17 cellular contexts compared by ENCODE assay signal in the genomic region with DNA sequence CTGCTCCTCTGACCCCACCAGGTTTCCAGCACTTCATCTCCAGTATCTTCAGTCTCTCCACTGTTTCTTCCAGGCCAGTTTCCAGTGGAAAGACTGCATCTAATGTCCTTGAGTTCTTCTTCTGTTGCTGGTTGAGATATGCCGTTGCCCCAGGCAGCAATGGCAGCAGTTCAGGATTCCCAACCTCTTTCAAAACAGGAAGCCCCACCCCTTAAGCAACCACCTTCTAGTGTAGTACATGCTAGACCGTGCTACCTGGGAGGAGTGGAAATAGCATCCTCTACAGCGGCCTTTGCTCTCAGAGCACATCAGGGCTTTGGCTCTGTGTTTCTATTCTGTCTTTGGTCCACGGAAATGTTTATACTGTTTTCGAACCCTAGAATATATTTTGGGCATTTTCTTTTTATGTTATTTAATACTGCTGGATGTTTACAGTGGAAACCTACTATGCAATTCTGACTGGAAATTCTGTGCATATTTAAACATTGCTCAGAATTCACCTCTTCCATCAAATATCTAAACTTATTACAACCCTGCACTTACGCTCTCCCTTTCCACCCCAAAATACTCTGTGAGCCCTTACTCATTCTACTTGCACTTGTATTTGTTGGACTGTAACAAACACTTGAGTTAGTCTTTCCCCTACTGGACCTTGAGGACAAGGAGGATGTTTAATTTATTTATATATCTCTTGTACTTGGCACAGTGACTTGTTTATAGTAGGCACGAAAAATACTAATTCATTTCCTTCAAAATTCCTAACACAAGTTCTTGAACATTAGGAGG. TPM values are rescaled to one million over a fixed set of nuclear protein-coding genes. Genes with fewer than 3 reads are reported as not detected.
DNase-seq lines count a peak whose midpoint lies in the region; ATAC-seq and TF ChIP-seq lines count a peak whose summit lies in the region.
"Had no signal": no experiment of that assay in that cellular context is flagged by ENCODE, and none has a peak within 500 bp of the region (broad histone marks: within the 10 kb centered on the region; RNA-seq: fewer than 3 reads in every experiment).

No MANE protein-coding gene starts in this region.

- H3K79me2 ChIP-seq in fibroblast of lung (ENCODE audit: control insufficient read depth, insufficient read depth, low read length): no peaks in the 10 kb centered on the region

- no peaks in the 10 kb centered on the region for H3K4me1 ChIP-seq in fibroblast of lung (ENCODE audit: control insufficient read depth, extremely low read depth, insufficient read depth, low read length)
- H3K4me1 ChIP-seq: HAP-1, uterus had no signal

- H3K4me2 ChIP-seq in fibroblast of lung (ENCODE audit: extremely low read depth, insufficient read depth, low read length): peak overlapping the region; percentile 37

- DNase-seq in stimulated activated naive CD8-positive, alpha-beta T cell treated with anti-CD3 and anti-CD28 coated beads, Interleukin-15, Interleukin-2, amounts not matched to agents 100 U/mL and 50 U/mL, for 24 hours: no peak
- DNase-seq in stimulated activated naive CD8-positive, alpha-beta T cell treated with anti-CD3 and anti-CD28 coated beads, Interleukin-15, amount 100 ng/mL, for 72 hours: no peak
- DNase-seq in T-helper 17 cell (no peak), fibroblast of lung (ENCODE audit: low read depth in 2 of 2) (peak in 1 of 2 donors; percentile 42), NCI-H526 (lab: John Stamatoyannopoulos, UW) (no peak), COLO668 (lab: John Stamatoyannopoulos, UW; ENCODE audit: unreplicated experiment) (no peak)
- DNase-seq: activated CD8-positive, alpha-beta memory T cell treated with anti-CD3 and anti-CD28 coated beads, Interleukin-2, amount 50 U/mL, for 48 hours; dorsolateral prefrontal cortex; KBM-7; NCI-H2029 treated with DMSO at 0.1 percent for 48 hours; NCI-H510A; pancreas; Right ventricle myocardium superior; uterus had no signal

- H2AFZ ChIP-seq in fibroblast of lung (ENCODE audit: low read length): peak overlapping the region; percentile 45

- no peaks in the 10 kb centered on the region for H3K27me3 ChIP-seq in fibroblast of lung (ENCODE audit: control insufficient read depth, insufficient read depth, low read length)
- H3K27me3 ChIP-seq: dorsolateral prefrontal cortex, esophagus muscularis mucosa, pancreas, uterus had no signal

- H3K4me3 Mint-ChIP-seq in stimulated activated naive CD8-positive, alpha-beta T cell treated with anti-CD3 and anti-CD28 coated beads, Interleukin-15, amount 100 ng/mL, for 72 hours: peak overlapping the region in 1 of 2 donors; percentile 32
- no peak overlapping the region for H3K4me3 Mint-ChIP-seq in T-helper 17 cell

- H3K9me3 ChIP-seq in T-helper 17 cell (ENCODE audit: control insufficient read depth, low read length, poor library complexity, severe bottlenecking) (no peaks in the 10 kb centered on the region), fibroblast of lung (ENCODE audit: control insufficient read depth, insufficient read depth, low read depth, low read length) (no peaks in the 10 kb centered on the region)
- H3K9me3 ChIP-seq: esophagus muscularis mucosa, HAP-1, pancreas, uterus had no signal

- no peaks in the 10 kb centered on the region for H3K27me3 Mint-ChIP-seq in stimulated activated naive CD8-positive, alpha-beta T cell treated with anti-CD3 and anti-CD28 coated beads, Interleukin-15, amount 100 ng/mL, for 72 hours
- no peaks in the 10 kb centered on the region for H3K27me3 Mint-ChIP-seq in T-helper 17 cell

- no peak overlapping the region for H3K27ac ChIP-seq in fibroblast of lung (ENCODE audit: insufficient read depth, low read length)
- H3K27ac ChIP-seq: esophagus muscularis mucosa, pancreas, uterus had no signal

- ATAC-seq in stimulated activated naive CD8-positive, alpha-beta T cell treated with anti-CD3 and anti-CD28 coated beads, Interleukin-15, Interleukin-2, amounts not matched to agents 100 U/mL and 50 U/mL, for 24 hours: peak; percentile 57
- ATAC-seq in stimulated activated naive CD8-positive, alpha-beta T cell treated with anti-CD3 and anti-CD28 coated beads, Interleukin-15, amount 100 ng/mL, for 72 hours: no peak
- ATAC-seq in T-helper 17 cell (no peak), HG02763 (IDR thresholded peaks at IDR 0.05; ENCODE audit: unreplicated experiment) (no peak)
- ATAC-seq: pancreas had no signal

- no peaks in the 10 kb centered on the region for H4K20me1 ChIP-seq in fibroblast of lung (ENCODE audit: control insufficient read depth, extremely low read depth, insufficient read depth, low read length)

- no peak overlapping the region for H3K4me3 ChIP-seq in fibroblast of lung (replicated peaks in 1 of 4; ENCODE audit: control extremely low read depth in 1 of 4, insufficient read depth in 1 of 4, low read depth in 3 of 4, low read length in 4 of 4)
- H3K4me3 ChIP-seq: esophagus muscularis mucosa, HAP-1, pancreas, uterus had no signal

- TF ChIP-seq CTCF in fibroblast of lung (conservative IDR thresholded peaks at IDR 0.05 in 1 of 2, IDR thresholded peaks at IDR 0.05 in 1 of 2; ENCODE audit: low read depth in 1 of 2, low read length in 2 of 2): no peak

- peaks cover 43% of the 10 kb centered on the region for H3K4me1 Mint-ChIP-seq in stimulated activated naive CD8-positive, alpha-beta T cell treated with anti-CD3 and anti-CD28 coated beads, Interleukin-15, amount 100 ng/mL, for 72 hours
- H3K4me1 Mint-ChIP-seq in T-helper 17 cell: peaks cover 13% of the 10 kb centered on the region

- no peaks in the 10 kb centered on the region for H3K36me3 ChIP-seq in fibroblast of lung (ENCODE audit: control insufficient read depth, insufficient read depth, low read length)
- H3K36me3 ChIP-seq: esophagus muscularis mucosa, HAP-1, pancreas, uterus had no signal

- peaks cover 11 to 20% of the 10 kb centered on the region in 2 donors for H3K9me3 Mint-ChIP-seq in stimulated activated naive CD8-positive, alpha-beta T cell treated with anti-CD3 and anti-CD28 coated beads, Interleukin-15, amount 100 ng/mL, for 72 hours

- no peak overlapping the region for H3K9ac ChIP-seq in fibroblast of lung (ENCODE audit: insufficient read depth, low read length)

- H3K27ac Mint-ChIP-seq in stimulated activated naive CD8-positive, alpha-beta T cell treated with anti-CD3 and anti-CD28 coated beads, Interleukin-15, amount 100 ng/mL, for 72 hours: peak overlapping the region in 1 of 2 donors; percentile 95
- peak overlapping the region; percentile 1 for H3K27ac Mint-ChIP-seq in T-helper 17 cell

- no peaks in the 10 kb centered on the region for H3K36me3 Mint-ChIP-seq in T-helper 17 cell (ENCODE audit: low read depth)

RNA-seq across cellular contexts. Expression of a gene that starts 8.5 kb away (rescaled TPM):
- total RNA-seq in T-helper 17 cell: 10 to 100 TPM in 1 of 2 donors, 1 to 10 TPM in 1; 9.9 to 13.7 TPM
- total RNA-seq in fibroblast of lung: 19.0 and 25.8 TPM in 2 replicates
- polyA plus RNA-seq in fibroblast of lung: 24.0 and 29.7 TPM in 2 replicates
- polyA plus RNA-seq in fibroblast of lung (2012): 13.7 and 16.8 TPM in 2 replicates
- polyA minus RNA-seq in fibroblast of lung (ENCODE audit: low replicate concordance): 1.6 TPM in 1 of 2 replicates, not detected in the other
